In genomic region chr13:50074843-50075242, GRCh38 we compare ENCODE assay signal across 12 cellular contexts. TPM values are rescaled to one million over a fixed set of nuclear protein-coding genes. Genes with fewer than 3 reads are reported as not detected.
DNase-seq lines count a peak whose midpoint lies in the region; ATAC-seq lines count a peak whose summit lies in the region.
"Had no signal": no experiment of that assay in that cellular context is flagged by ENCODE, and none has a peak within 500 bp of the region (broad histone marks: within the 10 kb centered on the region; RNA-seq: fewer than 3 reads in every experiment).

No MANE protein-coding gene starts in this region.

- H3K4me1 ChIP-seq in subcutaneous abdominal adipose tissue (ENCODE audit: control insufficient read depth in 5 of 5, insufficient read depth in 5 of 5, low read length in 5 of 5), result peaks cover 0 to 36% (median 16%) of the 10 kb centered on the region in 5 donors

- 0 out of 2 replicates have a peak overlapping the region, but pooled peaks have one; percentile 26 for H3K4me3 ChIP-seq in SK-N-MC
- H3K4me3 ChIP-seq in subcutaneous abdominal adipose tissue (ENCODE audit: low read depth in 1 of 5, low read length in 5 of 5), result no peak overlapping the region
- H3K4me3 ChIP-seq: HAP-1, lower lobe of right lung, right atrium auricular region had no signal

- ATAC-seq in activated CD8-positive, alpha-beta memory T cell treated with anti-CD3 and anti-CD28 coated beads, Interleukin-2, amount 10 ng/mL, durations not matched to agents 7 days and 5 days, result peak; percentile 33
- peak; percentile 80 for ATAC-seq in HG02610 (IDR thresholded peaks at IDR 0.05; ENCODE audit: unreplicated experiment)
- ATAC-seq: lower lobe of right lung had no signal

- H3K27ac ChIP-seq in SK-N-MC (peak overlapping the region; percentile 47; the same call in 1 of the 2 replicates), subcutaneous abdominal adipose tissue (ENCODE audit: low read depth, low read length) (peak overlapping the region; percentile 25)
- H3K27ac ChIP-seq: lower lobe of right lung, right atrium auricular region had no signal

- DNase-seq in activated CD8-positive, alpha-beta memory T cell treated with anti-CD3 and anti-CD28 coated beads, Interleukin-2, amount 10 ng/mL, durations not matched to agents 7 days and 5 days, result no peak
- no peak for DNase-seq in activated CD8-positive, alpha-beta memory T cell treated with anti-CD3 and anti-CD28 coated beads, Interleukin-2, amount 50 U/mL, for 4 hours
- DNase-seq in SK-N-MC (ENCODE audit: low read depth, low spot score), result no peak
- no peak for DNase-seq in Ammon's horn (ENCODE audit: low spot score)
- DNase-seq in NCI-H510A (lab: John Stamatoyannopoulos, UW), result no peak
- DNase-seq in dedifferentiated amniotic fluid mesenchymal stem cell (ENCODE audit: extremely low spot score), result no peak
- DNase-seq: lower lobe of right lung had no signal

- H3K9me3 ChIP-seq in SK-N-MC (ENCODE audit: low read depth, low read length) (no peaks in the 10 kb centered on the region), subcutaneous abdominal adipose tissue (ENCODE audit: control insufficient read depth in 5 of 5, low read length in 5 of 5) (no peaks in the 10 kb centered on the region)
- H3K9me3 ChIP-seq: HAP-1, lower lobe of right lung, right atrium auricular region had no signal

- H3K27ac Mint-ChIP-seq in activated CD8-positive, alpha-beta memory T cell treated with anti-CD3 and anti-CD28 coated beads, Interleukin-2, amount 10 ng/mL, durations not matched to agents 7 days and 5 days, result no peak overlapping the region

- H3K9ac ChIP-seq in SK-N-MC (ENCODE audit: insufficient read length) (peak overlapping the region; percentile 3), subcutaneous abdominal adipose tissue (ENCODE audit: low read length in 5 of 5) (no peak overlapping the region)

- H3K27me3 ChIP-seq in subcutaneous abdominal adipose tissue (ENCODE audit: control insufficient read depth in 5 of 5, insufficient read depth in 4 of 5, low read length in 5 of 5), result no peaks in the 10 kb centered on the region
- H3K27me3 ChIP-seq: right atrium auricular region had no signal

- no peaks in the 10 kb centered on the region for H3K9me3 Mint-ChIP-seq in activated CD8-positive, alpha-beta memory T cell treated with anti-CD3 and anti-CD28 coated beads, Interleukin-2, amount 10 ng/mL, durations not matched to agents 7 days and 5 days (ENCODE audit: low read depth)
- H3K9me3 Mint-ChIP-seq: brain had no signal

- H3K4me1 Mint-ChIP-seq in activated CD8-positive, alpha-beta memory T cell treated with anti-CD3 and anti-CD28 coated beads, Interleukin-2, amount 10 ng/mL, durations not matched to agents 7 days and 5 days, result peaks cover 45% of the 10 kb centered on the region

- H3K36me3 Mint-ChIP-seq in activated CD8-positive, alpha-beta memory T cell treated with anti-CD3 and anti-CD28 coated beads, Interleukin-2, amount 10 ng/mL, durations not matched to agents 7 days and 5 days, result peaks cover 54% of the 10 kb centered on the region

- no peaks in the 10 kb centered on the region for H3K27me3 Mint-ChIP-seq in activated CD8-positive, alpha-beta memory T cell treated with anti-CD3 and anti-CD28 coated beads, Interleukin-2, amount 10 ng/mL, durations not matched to agents 7 days and 5 days

- H3K36me3 ChIP-seq in SK-N-MC (ENCODE audit: insufficient read depth, low read length), result peaks cover 29% of the 10 kb centered on the region
- H3K36me3 ChIP-seq in subcutaneous abdominal adipose tissue (ENCODE audit: control insufficient read depth in 5 of 5, insufficient read depth in 5 of 5, low read length in 5 of 5), result no peaks in the 10 kb centered on the region
- H3K36me3 ChIP-seq: right atrium auricular region had no signal

- no peak overlapping the region for H3K4me3 Mint-ChIP-seq in activated CD8-positive, alpha-beta memory T cell treated with anti-CD3 and anti-CD28 coated beads, Interleukin-2, amount 10 ng/mL, durations not matched to agents 7 days and 5 days

- CTCF ChIA-PET in activated CD8-positive, alpha-beta memory T cell treated with anti-CD3 and anti-CD28 coated beads, Interleukin-2, amount 10 ng/mL, durations not matched to agents 7 days and 5 days (lab: Charles Lee), result interaction anchor here (0.7 to 1.4 kb wide), 2 partner anchors 33 to 840 kb away, joined by 3 to 4 read pairs; no protein-coding TSS in a partner anchor

RNA-seq across cellular contexts. Expression of gene KCNRG, which starts 59.6 kb away (rescaled TPM):
- total RNA-seq in activated CD8-positive, alpha-beta memory T cell treated with anti-CD3 and anti-CD28 coated beads, Interleukin-2, amount 10 ng/mL, durations not matched to agents 7 days and 5 days, result under 1 TPM in 1 of 2 experiments, not detected in 1; 0.21 TPM
